In genomic region chr15:66251790-66252355, GRCh38 we compare ENCODE assay signal across 8 cellular contexts. TPM values are rescaled to one million over a fixed set of nuclear protein-coding genes. Genes with fewer than 3 reads are reported as not detected.
DNase-seq lines count a peak whose midpoint lies in the region; ATAC-seq and TF ChIP-seq lines count a peak whose summit lies in the region.

No MANE protein-coding gene starts in this region.

- TF ChIP-seq POLR2A in esophagus muscularis mucosa (IDR thresholded peaks at IDR 0.05; ENCODE audit: low read depth), result no peak
- TF ChIP-seq POLR2A in gastrocnemius medialis (IDR thresholded peaks at IDR 0.05), result no peak

- in situ Hi-C loops in gastrocnemius medialis (cut with MboI; ENCODE audit: low sequenced_read_pairs in 4 of 4), result loop anchor here in 1 of 4 donors (25.0 kb wide), 1 partner anchor 615 kb away; no protein-coding TSS in a partner anchor

- intact Hi-C loops in esophagus muscularis mucosa (cut with DNase I) (loop anchor here (5.0 kb wide), 1 partner anchor 35 kb away; no protein-coding TSS in a partner anchor), gastrocnemius medialis (cut with DNase I; ENCODE audit: low total_unique reads) (loop anchor here (2.0 kb wide), 1 partner anchor 37 kb away; no protein-coding TSS in a partner anchor)

- TF ChIP-seq CTCF in esophagus muscularis mucosa (IDR thresholded peaks at IDR 0.05) (no peak), gastrocnemius medialis (IDR thresholded peaks at IDR 0.05 in 4 of 5, conservative IDR thresholded peaks at IDR 0.05 in 1 of 5) (no peak)

- TF ChIP-seq EP300 in esophagus muscularis mucosa (IDR thresholded peaks at IDR 0.05), result no peak

- H3K4me3 ChIP-seq in esophagus muscularis mucosa, result peak overlapping the region; percentile 57 to 67 (median 64)
- peak overlapping the region; percentile 56 to 83 (median 62) for H3K4me3 ChIP-seq in gastrocnemius medialis

- no peak overlapping the region for H3K27ac ChIP-seq in esophagus muscularis mucosa (replicated peaks in 1 of 4)
- H3K27ac ChIP-seq in gastrocnemius medialis, result no peak overlapping the region

- peaks cover 0 to 78% (median 38%) of the 10 kb centered on the region in 4 donors for H3K27me3 ChIP-seq in esophagus muscularis mucosa
- peaks cover 45 to 63% (median 57%) of the 10 kb centered on the region in 3 donors for H3K27me3 ChIP-seq in gastrocnemius medialis

- no peak for ATAC-seq in gastrocnemius medialis
- no peak for ATAC-seq in HG02938 (IDR thresholded peaks at IDR 0.05; ENCODE audit: unreplicated experiment)

- 7% methylated on average over 35 of the region's 41 CpGs for WGBS in esophagus muscularis mucosa

- H3K36me3 ChIP-seq in esophagus muscularis mucosa (no peaks in the 10 kb centered on the region), gastrocnemius medialis (no peaks in the 10 kb centered on the region)

- DNase-seq in NCI-H1436 (lab: John Stamatoyannopoulos, UW) (peak; percentile 37), NCI-H1436 treated with DMSO at 0.1 percent for 48 hours (lab: John Stamatoyannopoulos, UW) (no peak), NCI-H526 (lab: John Stamatoyannopoulos, UW) (peak; percentile 57 to 80), esophagus muscularis mucosa (ENCODE audit: extremely low spot score) (no peak), gastrocnemius medialis (no peak), GM19238 (ENCODE audit: insufficient read length, low spot score) (no peak)
- no peak for DNase-seq in activated CD4-positive, alpha-beta T cell treated with anti-CD3 and anti-CD28 coated beads for 4 hours

- no peaks in the 10 kb centered on the region for H3K9me3 ChIP-seq in esophagus muscularis mucosa
- H3K9me3 ChIP-seq in gastrocnemius medialis, result no peaks in the 10 kb centered on the region

- peaks cover 27 to 35% (median 33%) of the 10 kb centered on the region in 4 donors for H3K4me1 ChIP-seq in esophagus muscularis mucosa
- H3K4me1 ChIP-seq in gastrocnemius medialis, result peaks cover 9 to 27% of the 10 kb centered on the region in 2 donors

RNA-seq across cellular contexts. Expression of gene MEGF11, which starts 1.7 kb away (rescaled TPM):
- total RNA-seq in esophagus muscularis mucosa (under 1 TPM in 2 of 4 donors, not detected in 2; 0.23 to 0.33 TPM), gastrocnemius medialis (not detected)

RNA-seq across cellular contexts. Expression of gene DIS3L, which starts 41.5 kb away (rescaled TPM):
- 10 to 100 TPM; 33.3 to 47.9 (median 34.8) TPM for total RNA-seq in esophagus muscularis mucosa
- 10 to 100 TPM; 21.9 to 35.1 (median 32.1) TPM for total RNA-seq in gastrocnemius medialis

Comparison
In these comparisons a context has a peak if more than half of its experiments do, and no peak if none do; other contexts are left out.
1. DNase-seq: peak in NCI-H1436 (single experiment) and NCI-H526 (2 of 2); none in NCI-H1436 treated with DMSO at 0.1 percent for 48 hours (single experiment), esophagus muscularis mucosa (single experiment), gastrocnemius medialis (0 of 2), GM19238 (single experiment) and activated CD4-positive, alpha-beta T cell treated with anti-CD3 and anti-CD28 coated beads for 4 hours (0 of 2).